Comparison of ENCODE assay signal across 29 cellular contexts in genomic region chr7:94366827-94367226, GRCh38. TPM values are rescaled to one million over a fixed set of nuclear protein-coding genes. Genes with fewer than 3 reads are reported as not detected.
DNase-seq lines count a peak whose midpoint lies in the region; ATAC-seq and TF ChIP-seq lines count a peak whose summit lies in the region.
"Had no signal": no experiment of that assay in that cellular context is flagged by ENCODE, and none has a peak within 500 bp of the region (broad histone marks: within the 10 kb centered on the region; RNA-seq: fewer than 3 reads in every experiment).

No MANE protein-coding gene starts in this region.

- no peak overlapping the region for H3K4me2 ChIP-seq in IMR-90 (ENCODE audit: low read depth, low read length)
- H3K4me2 ChIP-seq: A549 had no signal

- peak overlapping the region; percentile 81 for H4K91ac ChIP-seq in IMR-90 (ENCODE audit: insufficient read depth, low read depth, low read length)

- H2BK5ac ChIP-seq in IMR-90 (ENCODE audit: low read depth, low read length, poor library complexity, severe bottlenecking): peak overlapping the region; percentile 7

- H2AFZ ChIP-seq in IMR-90 (replicated peaks; ENCODE audit: low read length, poor library complexity): no peak overlapping the region

- H3K4ac ChIP-seq in IMR-90 (ENCODE audit: low read depth, low read length): peak overlapping the region; percentile 78

- peaks cover 4 to 10% of the 10 kb centered on the region in 2 experiments; a peak in 3 of 4 replicates for H3K79me1 ChIP-seq in IMR-90 (ENCODE audit: low read depth in 1 of 2, low read length in 2 of 2)

- WGBS in IMR-90 (ENCODE audit: extremely low coverage in 2 of 2, insufficient read length in 1 of 2), 2 experiments: no CpG with 5 or more reads among the region's 4 CpGs

- H3K9me1 ChIP-seq in IMR-90 (ENCODE audit: insufficient read depth, low read length): peaks cover 4% of the 10 kb centered on the region

- dilution Hi-C loops in IMR-90 (cut with HindIII; ENCODE audit: low sequenced_read_pairs, unreplicated experiment): no loop called here

- intact Hi-C loops in IMR-90 (cut with micrococcal nuclease): no loop called here

- no peak overlapping the region for H3K56ac ChIP-seq in IMR-90 (ENCODE audit: extremely low read depth, insufficient read depth, low read length)

- H3K23ac ChIP-seq in IMR-90 (ENCODE audit: low read depth, low read length): peak overlapping the region; percentile 48; the same call in 1 of the 2 replicates

- BruUV-seq in IMR-90 (replicated peaks; lab: Mats Ljungman, UMichigan): no TSS peak

- peak overlapping the region; percentile 74 to 93 (median 84) for H3K27ac Mint-ChIP-seq in nephron
- H3K27ac Mint-ChIP-seq: activated B cell treated with CpG ODN at 0.5 μM for 24 hours; H9; stimulated activated naive CD8-positive, alpha-beta T cell treated with anti-CD3 and anti-CD28 coated beads, Interleukin-15, Interleukin-2, amounts not matched to agents 100 ng/mL and 50 ng/mL, for 24 hours had no signal

- H3K27me3 ChIP-seq in IMR-90 (ENCODE audit: control insufficient read depth, insufficient read depth, low read length): no peaks in the 10 kb centered on the region
- H3K27me3 ChIP-seq in WERI-Rb-1 (ENCODE audit: insufficient read depth, low read depth, severe bottlenecking): no peaks in the 10 kb centered on the region
- H3K27me3 ChIP-seq: ovary, Peyer's patch, right atrium auricular region had no signal

- TF ChIP-seq CTCF in IMR-90 (conservative IDR thresholded peaks at IDR 0.05; ENCODE audit: low read depth, low read length) (no peak), coronary artery (IDR thresholded peaks at IDR 0.05) (no peak), nephron (IDR thresholded peaks at IDR 0.05; ENCODE audit: unreplicated experiment in 3 of 3) (no peak), WERI-Rb-1 (IDR thresholded peaks at IDR 0.05; ENCODE audit: low read depth, low read length) (no peak)

- no peaks in the 10 kb centered on the region for H4K20me1 ChIP-seq in IMR-90 (ENCODE audit: insufficient read depth, low read length)

- peak overlapping the region; percentile 10 for H3K18ac ChIP-seq in IMR-90 (ENCODE audit: low read depth, low read length)

- peak overlapping the region; percentile 67; the same call in 1 of the 2 replicates for H2AK5ac ChIP-seq in IMR-90 (ENCODE audit: low read depth, low read length)

- in situ Hi-C loops in IMR-90 (cut with MboI; ENCODE audit: low sequenced_read_pairs): no loop called here

- H3K36me3 Mint-ChIP-seq in nephron (ENCODE audit: low read depth): peaks cover 19% of the 10 kb centered on the region

- H3K9me3 Mint-ChIP-seq in nephron: peaks cover 21% of the 10 kb centered on the region
- H3K9me3 Mint-ChIP-seq: H9; stimulated activated naive CD8-positive, alpha-beta T cell treated with anti-CD3 and anti-CD28 coated beads, Interleukin-15, Interleukin-2, amounts not matched to agents 100 ng/mL and 50 ng/mL, for 24 hours had no signal

- TF ChIP-seq RAD21 in IMR-90 (IDR thresholded peaks at IDR 0.05; ENCODE audit: low read length): no peak

- no peak overlapping the region for H3K9ac ChIP-seq in IMR-90 (ENCODE audit: low read depth, low read length)

- H2BK15ac ChIP-seq in IMR-90 (ENCODE audit: low read depth, low read length): peak overlapping the region; percentile 52; the same call in 2 of the 3 replicates

- H3K4me3 Mint-ChIP-seq in nephron: peak overlapping the region in 1 of 3 experiments; percentile 6
- H3K4me3 Mint-ChIP-seq: activated B cell treated with CpG ODN at 0.5 μM for 24 hours; H9; stimulated activated naive CD8-positive, alpha-beta T cell treated with anti-CD3 and anti-CD28 coated beads, Interleukin-15, Interleukin-2, amounts not matched to agents 100 ng/mL and 50 ng/mL, for 24 hours had no signal

- H3K27ac ChIP-seq in IMR-90 (ENCODE audit: insufficient read depth, low read length): peak overlapping the region; percentile 45; the same call in 1 of the 2 replicates
- peak overlapping the region; percentile 61 for H3K27ac ChIP-seq in coronary artery
- H3K27ac ChIP-seq in WERI-Rb-1: no peak overlapping the region
- H3K27ac ChIP-seq: A549, ovary had no signal

- H2BK120ac ChIP-seq in IMR-90 (ENCODE audit: low read depth, low read length): peak overlapping the region; percentile 74

- peaks cover 12% of the 10 kb centered on the region for H3K4me1 ChIP-seq in IMR-90 (ENCODE audit: control insufficient read depth, insufficient read depth, low read length)
- H3K4me1 ChIP-seq: Peyer's patch had no signal

- ATAC-seq in IMR-90 (ENCODE audit: low read depth): no peak
- ATAC-seq: A549 had no signal

- H3K4me1 Mint-ChIP-seq in nephron: peaks cover 73% of the 10 kb centered on the region
- H3K4me1 Mint-ChIP-seq: activated B cell treated with CpG ODN at 0.5 μM for 24 hours had no signal

- POLR2A ChIA-PET in IMR-90 (lab: Charles Lee; ENCODE audit: unreplicated experiment): interaction anchor here (0.6 to 1.8 kb wide), 2 partner anchors 9 to 69 kb away, joined by 5 to 7 read pairs; no protein-coding TSS in a partner anchor

- peak overlapping the region; percentile 62 for H3K14ac ChIP-seq in IMR-90 (replicated peaks; ENCODE audit: low read depth, low read length)

- no peak for TF ChIP-seq POLR2A in IMR-90 (IDR thresholded peaks at IDR 0.05; ENCODE audit: low read depth, low read length)

- DNase-seq in A172 (ENCODE audit: low spot score): peak; percentile 21
- no peak for DNase-seq in IMR-90
- no peak for DNase-seq in coronary artery (ENCODE audit: low spot score)
- no peak for DNase-seq in WERI-Rb-1
- DNase-seq in T-helper 2 cell: no peak
- DNase-seq in SIG-M5 (lab: John Stamatoyannopoulos, UW): no peak
- no peak for DNase-seq in activated naive CD4-positive, alpha-beta T cell treated with anti-CD3 and anti-CD28 coated beads, Interleukin-2, amount 50 U/mL, for 16 hours
- DNase-seq: activated B cell treated with CpG ODN at 0.5 μM for 24 hours; activated CD4-positive, alpha-beta T cell treated with anti-CD3 and anti-CD28 coated beads, Interleukin-2, amount 50 U/mL, for 4 hours; activated CD8-positive, alpha-beta memory T cell treated with anti-CD3 and anti-CD28 coated beads, Interleukin-2, amount 50 U/mL, for 4 hours; activated effector memory CD4-positive, alpha-beta T cell treated with anti-CD3 and anti-CD28 coated beads, Interleukin-2, amount 50 U/mL, for 16 hours; central memory CD4-positive, alpha-beta T cell; foreskin melanocyte; H9; hypothalamus; MM.1S; NCI-H1417 treated with DMSO at 0.1 percent for 48 hours; NCI-H524; NK-92 treated with Interleukin-12 subunit alpha and Interleukin-12 subunit beta, amount 100 ng/mL, for 24 hours; ovary; Peyer's patch; stimulated activated CD4-positive, alpha-beta T cell treated with anti-CD3 and anti-CD28 coated beads, Interleukin-12 subunit alpha, Interleukin-12 subunit beta, amount 100 ng/mL, for 4 hours; stimulated activated CD4-positive, alpha-beta T cell treated with anti-CD3 and anti-CD28 coated beads, Interleukin-4, amount 100 ng/mL, for 4 hours; T-helper 9 cell had no signal

- peak overlapping the region in 1 of 2 experiments; percentile 47; a peak in 2 of 4 replicates for H4K8ac ChIP-seq in IMR-90 (ENCODE audit: low read depth in 2 of 2, low read length in 2 of 2)

- H4K5ac ChIP-seq in IMR-90 (ENCODE audit: low read depth, low read length): peak overlapping the region; percentile 1; the same call in 1 of the 2 replicates

- H3K36me3 ChIP-seq in IMR-90 (ENCODE audit: control insufficient read depth, insufficient read depth, low read length): no peaks in the 10 kb centered on the region
- no peaks in the 10 kb centered on the region for H3K36me3 ChIP-seq in WERI-Rb-1
- H3K36me3 ChIP-seq: ovary, Peyer's patch, right atrium auricular region had no signal

- H2AK9ac ChIP-seq in IMR-90 (replicated peaks; ENCODE audit: low read depth, low read length, poor library complexity): no peak overlapping the region

- H3K27me3 Mint-ChIP-seq in nephron (ENCODE audit: low read depth): no peaks in the 10 kb centered on the region

- CTCF ChIA-PET in IMR-90 (lab: Yijun Ruan, JAX): interaction anchor here (1.1 to 3.3 kb wide), 2 partner anchors 15 to 66 kb away, joined by 3 to 10 read pairs; no protein-coding TSS in a partner anchor

- peak overlapping the region; percentile 78 for H2BK20ac ChIP-seq in IMR-90 (ENCODE audit: low read depth, low read length)

- H3K9me3 ChIP-seq in IMR-90 (ENCODE audit: control insufficient read depth, insufficient read depth, low read length) (no peaks in the 10 kb centered on the region), WERI-Rb-1 (ENCODE audit: severe bottlenecking) (no peaks in the 10 kb centered on the region)
- H3K9me3 ChIP-seq: A549, ovary, Peyer's patch, right atrium auricular region had no signal

- H3K4me3 ChIP-seq in IMR-90 (ENCODE audit: insufficient read depth, low read depth, low read length): no peak overlapping the region
- H3K4me3 ChIP-seq in coronary artery: no peak overlapping the region
- H3K4me3 ChIP-seq in WERI-Rb-1 (ENCODE audit: low read depth, low read length): no peak overlapping the region
- H3K4me3 ChIP-seq: A549, lung, ovary, Peyer's patch, right atrium auricular region had no signal

TF ChIP-seq in IMR-90, 13 proteins besides CTCF, POLR2A, EP300 and RAD21:
- TF ChIP-seq, protein P1, sequence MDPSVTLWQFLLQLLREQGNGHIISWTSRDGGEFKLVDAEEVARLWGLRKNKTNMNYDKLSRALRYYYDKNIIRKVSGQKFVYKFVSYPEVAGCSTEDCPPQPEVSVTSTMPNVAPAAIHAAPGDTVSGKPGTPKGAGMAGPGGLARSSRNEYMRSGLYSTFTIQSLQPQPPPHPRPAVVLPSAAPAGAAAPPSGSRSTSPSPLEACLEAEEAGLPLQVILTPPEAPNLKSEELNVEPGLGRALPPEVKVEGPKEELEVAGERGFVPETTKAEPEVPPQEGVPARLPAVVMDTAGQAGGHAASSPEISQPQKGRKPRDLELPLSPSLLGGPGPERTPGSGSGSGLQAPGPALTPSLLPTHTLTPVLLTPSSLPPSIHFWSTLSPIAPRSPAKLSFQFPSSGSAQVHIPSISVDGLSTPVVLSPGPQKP (IDR thresholded peaks at IDR 0.05; ENCODE audit: borderline replicate concordance, low read depth, low read length): no peak
- no peak for TF ChIP-seq MAFK (IDR thresholded peaks at IDR 0.05; ENCODE audit: low read depth, low read length)
- TF ChIP-seq MXI1 (IDR thresholded peaks at IDR 0.05; ENCODE audit: borderline replicate concordance, low read depth, low read length): no peak
- no peak for TF ChIP-seq BHLHE40 (IDR thresholded peaks at IDR 0.05; ENCODE audit: low read depth, low read length)
- TF ChIP-seq RFX5 (IDR thresholded peaks at IDR 0.05; ENCODE audit: low read depth, low read length): no peak
- no peak for TF ChIP-seq RCOR1 (IDR thresholded peaks at IDR 0.05; ENCODE audit: insufficient replicate concordance, low read length)
- TF ChIP-seq SMC3 (IDR thresholded peaks at IDR 0.05; ENCODE audit: low read depth, low read length): no peak
- TF ChIP-seq FOS (IDR thresholded peaks at IDR 0.05; ENCODE audit: low read depth, low read length): no peak
- no peak for TF ChIP-seq CHD1 (IDR thresholded peaks at IDR 0.05; ENCODE audit: low read depth, low read length)
TF ChIP-seq in IMR-90: peak in this region for 0.

RNA-seq across cellular contexts. Expression of gene COL1A2, which starts 27.9 kb away (rescaled TPM):
- total RNA-seq in A172 (2014; rRNA removed; shearing (Covaris generic)): 104 and 144 TPM in 2 replicates
- total RNA-seq in IMR-90 (2012; rRNA removed): 1,211 and 1,351 TPM in 2 replicates
- 3,922 and 4,454 TPM in 2 replicates for polyA plus RNA-seq in IMR-90 (2012; rRNA removed)
- polyA plus RNA-seq in IMR-90 (2012; cell fraction: cytosol; rRNA removed): 4,367 and 7,099 TPM in 2 replicates
- polyA plus RNA-seq in IMR-90 (2012; cell fraction: nucleus; rRNA removed; ENCODE audit: low replicate concordance): 4,818 and 7,550 TPM in 2 replicates
- total RNA-seq: activated B cell treated with CpG ODN at 0.5 μM for 24 hours had no signal
